Comparison of ENCODE assay signal across 21 cellular contexts in the genomic region with DNA sequence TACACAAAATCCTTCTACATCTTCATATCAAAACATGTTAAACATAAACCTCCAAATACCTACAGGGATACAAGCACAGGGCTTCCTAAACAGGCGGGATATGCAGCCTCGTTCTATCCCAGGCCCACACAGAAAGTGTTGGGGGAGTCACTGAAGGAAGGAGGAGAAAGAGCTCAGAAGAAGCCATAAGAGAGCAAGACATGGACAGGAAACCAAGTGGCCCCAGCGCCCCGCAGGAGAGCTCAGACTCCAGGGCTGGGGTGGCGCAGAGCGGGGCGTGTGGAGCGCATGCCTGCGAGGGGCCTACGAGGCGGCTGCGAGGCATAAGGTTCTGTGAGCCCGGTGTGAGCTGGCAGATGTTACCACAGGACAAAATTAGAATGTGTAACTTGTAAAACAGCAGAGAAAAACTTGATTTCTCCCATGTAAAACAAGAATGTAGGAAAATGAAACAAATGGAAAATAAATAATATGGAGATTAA. TPM values are rescaled to one million over a fixed set of nuclear protein-coding genes. Genes with fewer than 3 reads are reported as not detected.
A peak's percentile ranks its signal among the peaks of the same experiment; 100 is the strongest.
DNase-seq lines count a peak whose midpoint lies in the region; ATAC-seq and TF ChIP-seq lines count a peak whose summit lies in the region.
"Had no signal": no experiment of that assay in that cellular context is flagged by ENCODE, and none has a peak within 500 bp of the region (broad histone marks: within the 10 kb centered on the region; RNA-seq: fewer than 3 reads in every experiment).

No MANE protein-coding gene starts in this region.

- no peak for TF ChIP-seq CTCF in CD4-positive, alpha-beta T cell (IDR thresholded peaks at IDR 0.05)
- TF ChIP-seq CTCF in VCaP (conservative IDR thresholded peaks at IDR 0.05) (no peak), osteoblast (IDR thresholded peaks at IDR 0.05; ENCODE audit: extremely low read depth, low read depth, low read length) (no peak), coronary artery (IDR thresholded peaks at IDR 0.05) (no peak)

- POLR2A ChIA-PET in CD4-positive, alpha-beta T cell (lab: Charles Lee), result interaction anchor here (1.0 to 1.6 kb wide), 2 partner anchors 11 to 18 kb away, joined by 3 to 7 read pairs; partner anchors contain the start of gene FASN

- H3K4me2 ChIP-seq in osteoblast (ENCODE audit: insufficient read depth, low read length), result no peak overlapping the region

- H3K36me3 ChIP-seq in osteoblast (ENCODE audit: insufficient read depth, low read length), result peaks cover 7% of the 10 kb centered on the region
- H3K36me3 ChIP-seq: vagina had no signal

- no peaks in the 10 kb centered on the region for H3K4me1 ChIP-seq in osteoblast (ENCODE audit: insufficient read depth, low read length)

- no peak for ATAC-seq in activated naive CD8-positive, alpha-beta T cell treated with anti-CD3 and anti-CD28 coated beads, Interleukin-2, amount 50 U/mL, for 24 hours
- ATAC-seq in CD4-positive, alpha-beta T cell (ENCODE audit: poor library complexity), result no peak
- ATAC-seq: activated CD4-positive, CD25-positive, alpha-beta regulatory T cell treated with anti-CD3 and anti-CD28 coated beads, Interleukin-2, amount 50 U/mL, for 24 hours; gastroesophageal sphincter; K562 had no signal

- CTCF ChIA-PET in CD4-positive, alpha-beta T cell (lab: Charles Lee), result interaction anchor here (1.5 kb wide), 1 partner anchor 78 kb away, joined by 3 read pairs; no protein-coding TSS in a partner anchor

- H3K4me3 ChIP-seq in osteoblast (ENCODE audit: insufficient read depth, low read length) (no peak overlapping the region), coronary artery (no peak overlapping the region)
- H3K4me3 ChIP-seq: gastroesophageal sphincter, K562, vagina had no signal

- no peaks in the 10 kb centered on the region for H3K9me3 ChIP-seq in CD4-positive, alpha-beta T cell (ENCODE audit: control insufficient read depth, low read length)
- H3K9me3 ChIP-seq in osteoblast (ENCODE audit: low read depth, low read length), result no peaks in the 10 kb centered on the region
- H3K9me3 ChIP-seq: gastroesophageal sphincter, vagina had no signal

- H3K4me1 Mint-ChIP-seq in activated naive CD8-positive, alpha-beta T cell treated with anti-CD3 and anti-CD28 coated beads, Interleukin-2, amount 50 U/mL, for 24 hours, result peaks cover 27% of the 10 kb centered on the region
- H3K4me1 Mint-ChIP-seq in activated naive CD8-positive, alpha-beta T cell treated with anti-CD3 and anti-CD28 coated beads for 36 hours, result peaks cover 28% of the 10 kb centered on the region
- H3K4me1 Mint-ChIP-seq in CD4-positive, alpha-beta T cell (ENCODE audit: low read depth), result peaks cover 22% of the 10 kb centered on the region

- no peaks in the 10 kb centered on the region for H3K79me2 ChIP-seq in osteoblast (ENCODE audit: insufficient read depth, low read length)
- H3K79me2 ChIP-seq: parathyroid adenoma had no signal

- in situ Hi-C loops in KBM-7 (cut with MboI; ENCODE audit: low pct_unique_long_range_greater_than_20kb, low sequenced_read_pairs), result no loop called here

- no peak overlapping the region for H2AFZ ChIP-seq in osteoblast (ENCODE audit: low read length)
- H2AFZ ChIP-seq: parathyroid adenoma had no signal

- no peak overlapping the region for H3K27ac ChIP-seq in CD4-positive, alpha-beta T cell (ENCODE audit: low read depth, low read length)
- H3K27ac ChIP-seq in VCaP, result peak overlapping the region; percentile 99
- H3K27ac ChIP-seq in osteoblast (ENCODE audit: low read depth, low read length), result no peak overlapping the region
- no peak overlapping the region for H3K27ac ChIP-seq in coronary artery
- H3K27ac ChIP-seq: gastroesophageal sphincter, parathyroid adenoma, vagina had no signal

- intact Hi-C loops in CD4-positive, alpha-beta T cell (cut with DNase I, micrococcal nuclease), result loop anchor here in 1 of 2 experiments (5.0 kb wide), 1 partner anchor 43 kb away; no protein-coding TSS in a partner anchor

- no peaks in the 10 kb centered on the region for H4K20me1 ChIP-seq in osteoblast (ENCODE audit: insufficient read depth, low read length)

- peak overlapping the region; percentile 9 for H3K27ac Mint-ChIP-seq in activated naive CD8-positive, alpha-beta T cell treated with anti-CD3 and anti-CD28 coated beads, Interleukin-2, amount 50 U/mL, for 24 hours
- H3K27ac Mint-ChIP-seq in activated naive CD8-positive, alpha-beta T cell treated with anti-CD3 and anti-CD28 coated beads for 36 hours, result no peak overlapping the region
- peak overlapping the region; percentile 77 for H3K27ac Mint-ChIP-seq in CD4-positive, alpha-beta T cell

- H3K27me3 Mint-ChIP-seq in activated naive CD8-positive, alpha-beta T cell treated with anti-CD3 and anti-CD28 coated beads, Interleukin-2, amount 50 U/mL, for 24 hours, result no peaks in the 10 kb centered on the region
- no peaks in the 10 kb centered on the region for H3K27me3 Mint-ChIP-seq in activated naive CD8-positive, alpha-beta T cell treated with anti-CD3 and anti-CD28 coated beads for 36 hours
- no peaks in the 10 kb centered on the region for H3K27me3 Mint-ChIP-seq in CD4-positive, alpha-beta T cell
- H3K27me3 Mint-ChIP-seq: activated naive CD8-positive, alpha-beta T cell treated with anti-CD3 and anti-CD28 coated beads, Interleukin-2, amount 10 ng/mL, durations not matched to agents 7 days and 5 days had no signal

- DNase-seq in activated naive CD8-positive, alpha-beta T cell treated with anti-CD3 and anti-CD28 coated beads, Interleukin-2, amount 50 U/mL, for 24 hours, result no peak
- no peak for DNase-seq in activated naive CD8-positive, alpha-beta T cell treated with anti-CD3 and anti-CD28 coated beads for 36 hours
- no peak for DNase-seq in CD4-positive, alpha-beta T cell
- DNase-seq in osteoblast (ENCODE audit: insufficient read length, low spot score, missing footprints), result peak; percentile 72
- no peak for DNase-seq in KBM-7
- no peak for DNase-seq in NCI-H446 treated with DMSO at 0.1 percent for 48 hours (lab: John Stamatoyannopoulos, UW)
- no peak for DNase-seq in coronary artery (ENCODE audit: low spot score)
- DNase-seq: ACHN; activated naive CD8-positive, alpha-beta T cell treated with anti-CD3 and anti-CD28 coated beads, Interleukin-2, amount 10 ng/mL, durations not matched to agents 7 days and 5 days; DMS53; kidney; mammary epithelial cell; NCI-H1436 treated with DMSO at 0.1 percent for 48 hours; NCI-H510A treated with DMSO at 0.1 percent for 48 hours; T1000 had no signal

- no peaks in the 10 kb centered on the region for H3K36me3 Mint-ChIP-seq in activated naive CD8-positive, alpha-beta T cell treated with anti-CD3 and anti-CD28 coated beads, Interleukin-2, amount 50 U/mL, for 24 hours (ENCODE audit: low read depth)
- no peaks in the 10 kb centered on the region for H3K36me3 Mint-ChIP-seq in activated naive CD8-positive, alpha-beta T cell treated with anti-CD3 and anti-CD28 coated beads for 36 hours
- H3K36me3 Mint-ChIP-seq in CD4-positive, alpha-beta T cell (ENCODE audit: low read depth), result peaks cover 20% of the 10 kb centered on the region

- no peaks in the 10 kb centered on the region for H3K9me3 Mint-ChIP-seq in activated naive CD8-positive, alpha-beta T cell treated with anti-CD3 and anti-CD28 coated beads, Interleukin-2, amount 50 U/mL, for 24 hours
- H3K9me3 Mint-ChIP-seq in activated naive CD8-positive, alpha-beta T cell treated with anti-CD3 and anti-CD28 coated beads for 36 hours, result no peaks in the 10 kb centered on the region
- H3K9me3 Mint-ChIP-seq in CD4-positive, alpha-beta T cell, result no peaks in the 10 kb centered on the region
- H3K9me3 Mint-ChIP-seq: activated naive CD8-positive, alpha-beta T cell treated with anti-CD3 and anti-CD28 coated beads, Interleukin-2, amount 10 ng/mL, durations not matched to agents 7 days and 5 days had no signal

- H3K27me3 ChIP-seq in CD4-positive, alpha-beta T cell (ENCODE audit: control insufficient read depth, insufficient read depth, low read length), result no peaks in the 10 kb centered on the region
- no peaks in the 10 kb centered on the region for H3K27me3 ChIP-seq in osteoblast (ENCODE audit: insufficient read depth, low read length)
- H3K27me3 ChIP-seq: gastroesophageal sphincter, vagina had no signal

- no peak overlapping the region for H3K4me3 Mint-ChIP-seq in activated naive CD8-positive, alpha-beta T cell treated with anti-CD3 and anti-CD28 coated beads, Interleukin-2, amount 50 U/mL, for 24 hours
- no peak overlapping the region for H3K4me3 Mint-ChIP-seq in activated naive CD8-positive, alpha-beta T cell treated with anti-CD3 and anti-CD28 coated beads for 36 hours
- peak overlapping the region; percentile 54 for H3K4me3 Mint-ChIP-seq in CD4-positive, alpha-beta T cell
- H3K4me3 Mint-ChIP-seq: activated naive CD8-positive, alpha-beta T cell treated with anti-CD3 and anti-CD28 coated beads, Interleukin-2, amount 10 ng/mL, durations not matched to agents 7 days and 5 days had no signal

RNA-seq across cellular contexts. Expression of gene FASN, which starts 11.0 kb away (rescaled TPM):
- total RNA-seq in activated naive CD8-positive, alpha-beta T cell treated with anti-CD3 and anti-CD28 coated beads for 36 hours, result 100 to 1,000 TPM; 282 to 287 TPM
- 100 to 1,000 TPM; 168 to 174 TPM for total RNA-seq in CD4-positive, alpha-beta T cell
- 120 and 142 TPM in 2 replicates for total RNA-seq in osteoblast

RNA-seq across cellular contexts. Expression of gene DUS1L, which starts 43.4 kb away (rescaled TPM):
- total RNA-seq in activated naive CD8-positive, alpha-beta T cell treated with anti-CD3 and anti-CD28 coated beads for 36 hours, result 100 to 1,000 TPM; 175 to 190 TPM
- total RNA-seq in CD4-positive, alpha-beta T cell, result 100 to 1,000 TPM; 160 to 163 TPM
- 43.8 and 43.9 TPM in 2 replicates for total RNA-seq in osteoblast

RNA-seq across cellular contexts. Expression of gene GPS1, which starts 57.3 kb away (rescaled TPM):
- 100 to 1,000 TPM in 1 of 2 experiments, 10 to 100 TPM in 1; 94.2 to 103 TPM for total RNA-seq in activated naive CD8-positive, alpha-beta T cell treated with anti-CD3 and anti-CD28 coated beads for 36 hours
- total RNA-seq in CD4-positive, alpha-beta T cell, result 10 to 100 TPM; 64.6 to 69.3 TPM
- 90.2 and 93.7 TPM in 2 replicates for total RNA-seq in osteoblast

RNA-seq across cellular contexts. Expression of gene RFNG, which starts 57.4 kb away (rescaled TPM):
- 10 to 100 TPM; 13.9 to 14.5 TPM for total RNA-seq in activated naive CD8-positive, alpha-beta T cell treated with anti-CD3 and anti-CD28 coated beads for 36 hours
- 10 to 100 TPM; 28.1 to 31.2 TPM for total RNA-seq in CD4-positive, alpha-beta T cell
- total RNA-seq in osteoblast, result 46.3 and 52.7 TPM in 2 replicates
